33 cellular contexts compared by ENCODE assay signal in genomic region chr3:133400006-133400515, GRCh38. TPM values are rescaled to one million over a fixed set of nuclear protein-coding genes. Genes with fewer than 3 reads are reported as not detected.
"Had no signal": no experiment of that assay in that cellular context is flagged by ENCODE, and none has a peak within 500 bp of the region (broad histone marks: within the 10 kb centered on the region; RNA-seq: fewer than 3 reads in every experiment).

TSS of gene BFSP2 (plus strand) at chr3:133400056. CDS start at chr3:133400084, 28 bp downstream.

- H3K4me3 Mint-ChIP-seq: activated CD4-positive, alpha-beta memory T cell treated with anti-CD3 and anti-CD28 coated beads for 36 hours; activated CD4-positive, alpha-beta T cell treated with anti-CD3 and anti-CD28 coated beads for 36 hours; activated CD4-positive, alpha-beta T cell treated with anti-CD3 and anti-CD28 coated beads, Interleukin-2, amount 10 ng/mL, durations not matched to agents 24 days and 14 days; activated CD8-positive, alpha-beta memory T cell treated with anti-CD3 and anti-CD28 coated beads, Interleukin-2, amount 10 ng/mL, durations not matched to agents 7 days and 5 days; activated CD8-positive, alpha-beta T cell treated with anti-CD3 and anti-CD28 coated beads, Interleukin-2, amount 10 ng/mL, durations not matched to agents 7 days and 5 days; activated naive CD8-positive, alpha-beta T cell; activated T-cell treated with anti-CD3 and anti-CD28 coated beads, Interleukin-2, amount 50 U/mL, for 72 hours; central memory CD8-positive, alpha-beta T cell; effector memory CD8-positive, alpha-beta T cell had no signal

- H3K27me3 Mint-ChIP-seq: activated CD4-positive, alpha-beta memory T cell treated with anti-CD3 and anti-CD28 coated beads for 36 hours; activated CD4-positive, alpha-beta T cell treated with anti-CD3 and anti-CD28 coated beads for 36 hours; activated CD4-positive, alpha-beta T cell treated with anti-CD3 and anti-CD28 coated beads, Interleukin-2, amount 10 ng/mL, durations not matched to agents 24 days and 14 days; activated CD8-positive, alpha-beta memory T cell treated with anti-CD3 and anti-CD28 coated beads, Interleukin-2, amount 10 ng/mL, durations not matched to agents 7 days and 5 days; activated naive CD8-positive, alpha-beta T cell had no signal

- H3K4me1 ChIP-seq: foreskin keratinocyte, gastrocnemius medialis had no signal

- H3K9me3 Mint-ChIP-seq: activated CD4-positive, alpha-beta memory T cell treated with anti-CD3 and anti-CD28 coated beads for 36 hours; activated CD4-positive, alpha-beta T cell treated with anti-CD3 and anti-CD28 coated beads, Interleukin-2, amount 10 ng/mL, durations not matched to agents 24 days and 14 days; activated T-cell treated with anti-CD3 and anti-CD28 coated beads, Interleukin-2, amount 50 U/mL, for 72 hours; central memory CD8-positive, alpha-beta T cell; effector memory CD8-positive, alpha-beta T cell had no signal

- H3K36me3 Mint-ChIP-seq: activated CD4-positive, alpha-beta memory T cell treated with anti-CD3 and anti-CD28 coated beads for 36 hours; activated CD8-positive, alpha-beta memory T cell treated with anti-CD3 and anti-CD28 coated beads, Interleukin-2, amount 10 ng/mL, durations not matched to agents 7 days and 5 days; activated naive CD8-positive, alpha-beta T cell had no signal

- H3K27me3 ChIP-seq: brain microvascular endothelial cell, esophagus muscularis mucosa, foreskin keratinocyte, gastrocnemius medialis had no signal

- H3K4me1 Mint-ChIP-seq: central memory CD8-positive, alpha-beta T cell had no signal

- H3K4me3 ChIP-seq: esophagus muscularis mucosa, gastrocnemius medialis had no signal

- FAIRE-seq: astrocyte, bronchial epithelial cell, colon had no signal

- H3K27ac ChIP-seq: brain microvascular endothelial cell, esophagus muscularis mucosa, foreskin keratinocyte, gastrocnemius medialis had no signal

- H3K9me3 ChIP-seq: esophagus muscularis mucosa, gastrocnemius medialis had no signal

- H3K27ac Mint-ChIP-seq: activated CD4-positive, alpha-beta memory T cell treated with anti-CD3 and anti-CD28 coated beads for 36 hours; activated CD4-positive, alpha-beta T cell treated with anti-CD3 and anti-CD28 coated beads for 36 hours; activated CD4-positive, alpha-beta T cell treated with anti-CD3 and anti-CD28 coated beads, Interleukin-2, amount 10 ng/mL, durations not matched to agents 24 days and 14 days; activated CD8-positive, alpha-beta memory T cell treated with anti-CD3 and anti-CD28 coated beads, Interleukin-2, amount 10 ng/mL, durations not matched to agents 7 days and 5 days; activated CD8-positive, alpha-beta T cell treated with anti-CD3 and anti-CD28 coated beads, Interleukin-2, amount 10 ng/mL, durations not matched to agents 7 days and 5 days; activated naive CD8-positive, alpha-beta T cell; activated T-cell treated with anti-CD3 and anti-CD28 coated beads, Interleukin-2, amount 50 U/mL, for 72 hours; effector memory CD8-positive, alpha-beta T cell had no signal

- H3K36me3 ChIP-seq: brain microvascular endothelial cell, gastrocnemius medialis had no signal

- ATAC-seq: activated CD4-positive, alpha-beta T cell treated with anti-CD3 and anti-CD28 coated beads for 36 hours; activated CD8-positive, alpha-beta memory T cell treated with anti-CD3 and anti-CD28 coated beads, Interleukin-2, amount 10 ng/mL, durations not matched to agents 7 days and 5 days; activated CD8-positive, alpha-beta T cell treated with anti-CD3 and anti-CD28 coated beads, Interleukin-2, amount 10 ng/mL, durations not matched to agents 7 days and 5 days; activated T-cell treated with anti-CD3 and anti-CD28 coated beads, Interleukin-2, amount 50 U/mL, for 72 hours; effector memory CD8-positive, alpha-beta T cell; foreskin keratinocyte; gastrocnemius medialis had no signal

- DNase-seq: activated CD4-positive, alpha-beta memory T cell treated with anti-CD3 and anti-CD28 coated beads for 36 hours; activated CD4-positive, alpha-beta T cell treated with anti-CD3 and anti-CD28 coated beads for 36 hours; activated CD4-positive, alpha-beta T cell treated with anti-CD3 and anti-CD28 coated beads, Interleukin-2, amount 10 ng/mL, durations not matched to agents 24 days and 14 days; activated CD4-positive, CD25-positive, alpha-beta regulatory T cell; activated CD4-positive, CD25-positive, alpha-beta regulatory T cell treated with anti-CD3 and anti-CD28 coated beads, Interleukin-2, amount 50 U/mL, for 72 hours; activated CD8-positive, alpha-beta memory T cell treated with anti-CD3 and anti-CD28 coated beads, Interleukin-2, amount 10 ng/mL, durations not matched to agents 7 days and 5 days; activated CD8-positive, alpha-beta memory T cell treated with anti-CD3 and anti-CD28 coated beads, Interleukin-2, amount 50 U/mL, for 4 hours; activated CD8-positive, alpha-beta T cell treated with anti-CD3 and anti-CD28 coated beads, Interleukin-2, amount 10 ng/mL, durations not matched to agents 7 days and 5 days; activated gamma-delta T cell treated with Interleukin-2 at 50 U/mL for 16 hours; activated naive CD4-positive, alpha-beta T cell treated with anti-CD3 and anti-CD28 coated beads, Interleukin-2, amount 50 U/mL, for 16 hours; activated naive CD4-positive, alpha-beta T cell treated with Interleukin-2 at 50 U/mL for 16 hours; activated T-cell treated with anti-CD3 and anti-CD28 coated beads, Interleukin-2, amount 50 U/mL, for 1 hour; activated T-cell treated with anti-CD3 and anti-CD28 coated beads, Interleukin-2, amount 50 U/mL, for 72 hours; amniotic stem cell; anterior cingulate cortex; brain microvascular endothelial cell; cortex of kidney; dermis blood vessel endothelial cell; effector CD4-positive, alpha-beta T cell; effector memory CD8-positive, alpha-beta T cell; erythroblast; foreskin keratinocyte; gastrocnemius medialis; glutamatergic neuron; T-helper 2 cell had no signal

RNA-seq across cellular contexts. Expression of gene BFSP2, which starts in this region (rescaled TPM):
- total RNA-seq: activated CD4-positive, alpha-beta memory T cell treated with anti-CD3 and anti-CD28 coated beads for 36 hours; activated CD4-positive, alpha-beta T cell treated with anti-CD3 and anti-CD28 coated beads, Interleukin-2, amount 10 ng/mL, durations not matched to agents 24 days and 14 days; activated T-cell treated with anti-CD3 and anti-CD28 coated beads, Interleukin-2, amount 50 U/mL, for 72 hours; astrocyte; bronchial epithelial cell; cardiac septum; cerebellum; dermis blood vessel endothelial cell; esophagus muscularis mucosa; foreskin keratinocyte; gastrocnemius medialis had no signal
- polyA plus RNA-seq: foreskin keratinocyte had no signal
